20 cellular contexts compared by ENCODE assay signal in genomic region chr5:126641387-126641786, GRCh38. TPM values are rescaled to one million over a fixed set of nuclear protein-coding genes. Genes with fewer than 3 reads are reported as not detected.
DNase-seq lines count a peak whose midpoint lies in the region; ATAC-seq and TF ChIP-seq lines count a peak whose summit lies in the region.
"Had no signal": no experiment of that assay in that cellular context is flagged by ENCODE, and none has a peak within 500 bp of the region (broad histone marks: within the 10 kb centered on the region; RNA-seq: fewer than 3 reads in every experiment).

No MANE protein-coding gene starts in this region.

- ATAC-seq in GM19328 (IDR thresholded peaks at IDR 0.05; ENCODE audit: unreplicated experiment) (peak; percentile 47), HG02588 (IDR thresholded peaks at IDR 0.05; ENCODE audit: unreplicated experiment) (peak; percentile 78), HG03378 (IDR thresholded peaks at IDR 0.05; ENCODE audit: unreplicated experiment) (peak; percentile 50), HG02938 (IDR thresholded peaks at IDR 0.05; ENCODE audit: unreplicated experiment) (no peak), omental fat pad (ENCODE audit: low FRiP score) (no peak)
- ATAC-seq: activated CD8-positive, alpha-beta memory T cell treated with anti-CD3 and anti-CD28 coated beads, Interleukin-2, amount 10 ng/mL, durations not matched to agents 7 days and 5 days; GM23338; left ventricle myocardium superior had no signal

- TF ChIP-seq POLR2A in adrenal gland (IDR thresholded peaks at IDR 0.05), result no peak

- H3K9me3 ChIP-seq in adrenal gland (replicated peaks in 1 of 3), result no peaks in the 10 kb centered on the region

- no peak overlapping the region for H3K27ac ChIP-seq in adrenal gland
- H3K27ac ChIP-seq: right atrium auricular region, thoracic aorta had no signal

- H3K4me1 ChIP-seq in adrenal gland (replicated peaks in 1 of 2), result no peaks in the 10 kb centered on the region
- H3K4me1 ChIP-seq: right atrium auricular region had no signal

- DNase-seq in adrenal gland (no peak), omental fat pad (ENCODE audit: low spot score) (no peak), GM20000 (ENCODE audit: low spot score) (no peak)
- DNase-seq: activated CD8-positive, alpha-beta memory T cell treated with anti-CD3 and anti-CD28 coated beads, Interleukin-2, amount 10 ng/mL, durations not matched to agents 7 days and 5 days; activated effector memory CD4-positive, alpha-beta T cell treated with anti-CD3 and anti-CD28 coated beads, Interleukin-2, amount 50 U/mL, for 16 hours; amniotic stem cell; caudate nucleus; effector CD4-positive, alpha-beta T cell; immature natural killer cell; left ventricle myocardium superior; NCI-H187; NCI-H2227 treated with DMSO at 0.1 percent for 48 hours; occipital lobe had no signal

- intact Hi-C loops in adrenal gland (cut with DNase I), result no loop called here

- H3K27me3 ChIP-seq in adrenal gland, result no peaks in the 10 kb centered on the region
- H3K27me3 ChIP-seq: right atrium auricular region had no signal

- TF ChIP-seq CTCF in adrenal gland (IDR thresholded peaks at IDR 0.05) (no peak), omental fat pad (IDR thresholded peaks at IDR 0.05) (no peak), GM20000 (IDR thresholded peaks at IDR 0.05; ENCODE audit: extremely low read depth, missing control alignments) (no peak)

- H3K36me3 ChIP-seq in adrenal gland (replicated peaks in 1 of 2), result no peaks in the 10 kb centered on the region
- H3K36me3 ChIP-seq: right atrium auricular region, thoracic aorta had no signal

- H3K4me3 ChIP-seq in adrenal gland, result no peak overlapping the region
- H3K4me3 ChIP-seq: GM23338, right atrium auricular region, thoracic aorta had no signal

- WGBS in adrenal gland, 4 donors, result 88 to 95% (median 92%) methylated on average over 5 of the region's 5 CpGs

RNA-seq across cellular contexts. Expression of gene PHAX, which starts 40.6 kb away (rescaled TPM):
- total RNA-seq in adrenal gland (10 to 100 TPM; 23.4 to 56.5 (median 38.0) TPM), omental fat pad (10 to 100 TPM; 29.7 to 50.4 (median 34.3) TPM)
- 10 to 100 TPM; 10.8 to 88.2 (median 15.6) TPM for polyA plus RNA-seq in adrenal gland

RNA-seq across cellular contexts. Expression of gene ALDH7A1, which starts 46.4 kb away (rescaled TPM):
- total RNA-seq in adrenal gland (100 to 1,000 TPM in 1 of 8 donors, 10 to 100 TPM in 7; 37.5 to 112 (median 59.8) TPM), omental fat pad (10 to 100 TPM; 14.8 to 32.6 (median 17.9) TPM)
- 100 to 1,000 TPM in 1 of 3 donors, 10 to 100 TPM in 2; 68.1 to 110 (median 91.7) TPM for polyA plus RNA-seq in adrenal gland

Comparison
In these comparisons a context has a peak if more than half of its experiments do, and no peak if none do; other contexts are left out.
1. ATAC-seq: peak in GM19328 (single experiment), HG02588 (single experiment) and HG03378 (single experiment); none in HG02938 (single experiment) and omental fat pad (single experiment).